In genomic region chr12:109580684-109581333, GRCh38 we compare ENCODE assay signal across 31 cellular contexts. TPM values are rescaled to one million over a fixed set of nuclear protein-coding genes. Genes with fewer than 3 reads are reported as not detected.
A peak's percentile ranks its signal among the peaks of the same experiment; 100 is the strongest.
DNase-seq lines count a peak whose midpoint lies in the region; ATAC-seq, FAIRE-seq and TF ChIP-seq lines count a peak whose summit lies in the region.
"Had no signal": no experiment of that assay in that cellular context is flagged by ENCODE, and none has a peak within 500 bp of the region (broad histone marks: within the 10 kb centered on the region; RNA-seq: fewer than 3 reads in every experiment).

No MANE protein-coding gene starts in this region.

- POLR2A ChIA-PET in activated CD4-positive, alpha-beta T cell treated with anti-CD3 and anti-CD28 coated beads for 36 hours (lab: Charles Lee), result no interaction called here

- TF ChIP-seq CTCF in bronchial epithelial cell (IDR thresholded peaks at IDR 0.05; ENCODE audit: insufficient read depth, low read length, severe bottlenecking) (no peak), neural crest cell (conservative IDR thresholded peaks at IDR 0.05) (no peak), progenitor cell of endocrine pancreas (IDR thresholded peaks at IDR 0.05; ENCODE audit: unreplicated experiment) (no peak)

- peaks cover 9% of the 10 kb centered on the region for H3K4me1 Mint-ChIP-seq in neural crest cell
- H3K4me1 Mint-ChIP-seq in activated CD4-positive, alpha-beta T cell treated with anti-CD3 and anti-CD28 coated beads for 36 hours, result no peaks in the 10 kb centered on the region
- H3K4me1 Mint-ChIP-seq in stimulated activated memory B cell treated with anti-CD40 and anti-IgM and Interleukin-4, amounts not matched to agents 10 μg/mL and 1 μg/mL and 100 μg/mL, for 72 hours, result no peaks in the 10 kb centered on the region
- H3K4me1 Mint-ChIP-seq in progenitor cell of endocrine pancreas (ENCODE audit: low read depth), result no peaks in the 10 kb centered on the region

- no peak overlapping the region for H3K4me3 ChIP-seq in bronchial epithelial cell (ENCODE audit: low read depth, low read length)
- H3K4me3 ChIP-seq: BLaER1, gastroesophageal sphincter, GM12878, MG63, sigmoid colon, transverse colon had no signal

- H3K27ac Mint-ChIP-seq in neural crest cell (ENCODE audit: unreplicated experiment) (peak overlapping the region; percentile 57), progenitor cell of endocrine pancreas (no peak overlapping the region)
- no peak overlapping the region for H3K27ac Mint-ChIP-seq in activated CD4-positive, alpha-beta T cell treated with anti-CD3 and anti-CD28 coated beads for 36 hours
- H3K27ac Mint-ChIP-seq in stimulated activated memory B cell treated with anti-CD40 and anti-IgM and Interleukin-4, amounts not matched to agents 10 μg/mL and 1 μg/mL and 100 μg/mL, for 72 hours, result no peak overlapping the region
- H3K27ac Mint-ChIP-seq: activated CD4-positive, alpha-beta memory T cell treated with anti-CD3 and anti-CD28 coated beads for 36 hours; activated T-cell treated with anti-CD3 and anti-CD28 coated beads, Interleukin-2, amount 50 U/mL, for 72 hours; T-helper 1 cell treated with Interleukin-12 subunit alpha and Interleukin-12 subunit beta and Interleukin-4 antibody, amounts not matched to agents 30 μg/mL and 1 μg/mL, for 36 hours had no signal

- FAIRE-seq in bronchial epithelial cell (lab: Jason Lieb, UNC), result no peak
- FAIRE-seq: GM12878, H54 had no signal

- no peaks in the 10 kb centered on the region for H3K9me3 Mint-ChIP-seq in neural crest cell
- H3K9me3 Mint-ChIP-seq in activated CD4-positive, alpha-beta T cell treated with anti-CD3 and anti-CD28 coated beads for 36 hours (ENCODE audit: low read depth), result no peaks in the 10 kb centered on the region
- H3K9me3 Mint-ChIP-seq in stimulated activated memory B cell treated with anti-CD40 and anti-IgM and Interleukin-4, amounts not matched to agents 10 μg/mL and 1 μg/mL and 100 μg/mL, for 72 hours, result no peaks in the 10 kb centered on the region
- H3K9me3 Mint-ChIP-seq in progenitor cell of endocrine pancreas (ENCODE audit: low read depth), result no peaks in the 10 kb centered on the region
- H3K9me3 Mint-ChIP-seq: activated CD4-positive, alpha-beta memory T cell treated with anti-CD3 and anti-CD28 coated beads for 36 hours; activated T-cell treated with anti-CD3 and anti-CD28 coated beads, Interleukin-2, amount 50 U/mL, for 72 hours; T-helper 1 cell treated with Interleukin-12 subunit alpha and Interleukin-12 subunit beta and Interleukin-4 antibody, amounts not matched to agents 30 μg/mL and 1 μg/mL, for 36 hours had no signal

- DNase-seq in NCI-H2029 treated with DMSO at 0.1 percent for 48 hours (lab: John Stamatoyannopoulos, UW), result peak; percentile 32
- peak; percentile 65 to 91 for DNase-seq in NCI-H524 (lab: John Stamatoyannopoulos, UW)
- DNase-seq in bronchial epithelial cell (ENCODE audit: low read depth), result peak; percentile 18
- DNase-seq in neural crest cell (ENCODE audit: low read depth, low spot score), result no peak
- DNase-seq in activated CD4-positive, alpha-beta T cell treated with anti-CD3 and anti-CD28 coated beads for 36 hours, result no peak
- DNase-seq in progenitor cell of endocrine pancreas (ENCODE audit: low spot score, unreplicated experiment), result no peak
- DNase-seq: activated CD4-positive, alpha-beta memory T cell treated with anti-CD3 and anti-CD28 coated beads for 36 hours; activated CD4-positive, CD25-positive, alpha-beta regulatory T cell treated with anti-CD3 and anti-CD28 coated beads, Interleukin-2, amount 50 U/mL, for 72 hours; activated naive CD4-positive, alpha-beta T cell; activated T-cell treated with anti-CD3 and anti-CD28 coated beads, Interleukin-2, amount 50 U/mL, for 72 hours; cerebellar nuclear complex; DMS153; KG1; left cardiac atrium; MG63; NCI-H1105 treated with DMSO at 0.1 percent for 48 hours; NCI-H2081; NK-92 treated with Interleukin-12 subunit alpha and Interleukin-12 subunit beta, amount 100 ng/mL, for 24 hours; sigmoid colon; SK-N-SH; stimulated activated CD4-positive, alpha-beta T cell treated with anti-CD3 and anti-CD28 coated beads, Interleukin-12 subunit alpha, Interleukin-12 subunit beta, amount 100 ng/mL, for 4 hours; stimulated activated CD4-positive, alpha-beta T cell treated with anti-CD3 and anti-CD28 coated beads, Interleukin-4, amount 100 ng/mL, for 1 hour; transverse colon had no signal

- H3K27me3 Mint-ChIP-seq in neural crest cell (ENCODE audit: low read depth) (no peaks in the 10 kb centered on the region), progenitor cell of endocrine pancreas (no peaks in the 10 kb centered on the region)
- H3K27me3 Mint-ChIP-seq in activated CD4-positive, alpha-beta T cell treated with anti-CD3 and anti-CD28 coated beads for 36 hours, result no peaks in the 10 kb centered on the region
- no peaks in the 10 kb centered on the region for H3K27me3 Mint-ChIP-seq in stimulated activated memory B cell treated with anti-CD40 and anti-IgM and Interleukin-4, amounts not matched to agents 10 μg/mL and 1 μg/mL and 100 μg/mL, for 72 hours
- H3K27me3 Mint-ChIP-seq: activated CD4-positive, alpha-beta memory T cell treated with anti-CD3 and anti-CD28 coated beads for 36 hours had no signal

- ATAC-seq in activated CD4-positive, alpha-beta T cell treated with anti-CD3 and anti-CD28 coated beads for 36 hours, result no peak
- no peak for ATAC-seq in stimulated activated memory B cell treated with anti-CD40 and anti-IgM and Interleukin-4, amounts not matched to agents 10 μg/mL and 1 μg/mL and 100 μg/mL, for 72 hours
- ATAC-seq: activated T-cell treated with anti-CD3 and anti-CD28 coated beads, Interleukin-2, amount 50 U/mL, for 72 hours; gastroesophageal sphincter; GM12878; left cardiac atrium; Right ventricle myocardium inferior had no signal

- H3K27me3 ChIP-seq in bronchial epithelial cell (ENCODE audit: control insufficient read depth, insufficient read depth, low read length), result no peaks in the 10 kb centered on the region
- H3K27me3 ChIP-seq: BLaER1, gastroesophageal sphincter, MG63, neutrophil, sigmoid colon, transverse colon had no signal

- H3K36me3 Mint-ChIP-seq in neural crest cell (ENCODE audit: low read depth) (peaks cover 12% of the 10 kb centered on the region), progenitor cell of endocrine pancreas (ENCODE audit: insufficient read depth) (peaks cover 7% of the 10 kb centered on the region)
- peaks cover 28% of the 10 kb centered on the region for H3K36me3 Mint-ChIP-seq in activated CD4-positive, alpha-beta T cell treated with anti-CD3 and anti-CD28 coated beads for 36 hours (ENCODE audit: low read depth)
- peaks cover 71% of the 10 kb centered on the region for H3K36me3 Mint-ChIP-seq in stimulated activated memory B cell treated with anti-CD40 and anti-IgM and Interleukin-4, amounts not matched to agents 10 μg/mL and 1 μg/mL and 100 μg/mL, for 72 hours

- CTCF ChIA-PET in activated CD4-positive, alpha-beta T cell treated with anti-CD3 and anti-CD28 coated beads for 36 hours (lab: Charles Lee), result no interaction called here

- intact Hi-C loops in activated CD4-positive, alpha-beta T cell treated with anti-CD3 and anti-CD28 coated beads for 36 hours (cut with DNase I, micrococcal nuclease), result no loop called here

- H3K36me3 ChIP-seq in bronchial epithelial cell (ENCODE audit: control insufficient read depth, insufficient read depth, low read length), result peaks cover 13% of the 10 kb centered on the region

- peak overlapping the region; percentile 41 for H3K4me3 Mint-ChIP-seq in neural crest cell
- no peak overlapping the region for H3K4me3 Mint-ChIP-seq in activated CD4-positive, alpha-beta T cell treated with anti-CD3 and anti-CD28 coated beads for 36 hours
- no peak overlapping the region for H3K4me3 Mint-ChIP-seq in stimulated activated memory B cell treated with anti-CD40 and anti-IgM and Interleukin-4, amounts not matched to agents 10 μg/mL and 1 μg/mL and 100 μg/mL, for 72 hours
- no peak overlapping the region for H3K4me3 Mint-ChIP-seq in progenitor cell of endocrine pancreas (ENCODE audit: low read depth)
- H3K4me3 Mint-ChIP-seq: activated CD4-positive, alpha-beta memory T cell treated with anti-CD3 and anti-CD28 coated beads for 36 hours; activated T-cell treated with anti-CD3 and anti-CD28 coated beads, Interleukin-2, amount 50 U/mL, for 72 hours; T-helper 1 cell treated with Interleukin-12 subunit alpha and Interleukin-12 subunit beta and Interleukin-4 antibody, amounts not matched to agents 30 μg/mL and 1 μg/mL, for 36 hours had no signal

RNA-seq across cellular contexts. Expression of gene MVK, which starts 7.2 kb away (rescaled TPM):
- 14.3 and 16.1 TPM in 2 replicates for total RNA-seq in bronchial epithelial cell
- total RNA-seq in neural crest cell, result 59.3 and 63.9 TPM in 2 replicates
- 10 to 100 TPM; 17.8 to 18.7 TPM for total RNA-seq in activated CD4-positive, alpha-beta T cell treated with anti-CD3 and anti-CD28 coated beads for 36 hours
- total RNA-seq in progenitor cell of endocrine pancreas, result 28.1 and 33.3 TPM in 2 replicates

RNA-seq across cellular contexts. Expression of gene MMAB, which starts 7.5 kb away (rescaled TPM):
- 33.5 and 36.9 TPM in 2 replicates for total RNA-seq in bronchial epithelial cell
- 84.9 and 95.6 TPM in 2 replicates for total RNA-seq in neural crest cell
- 10 to 100 TPM; 37.7 to 44.3 TPM for total RNA-seq in activated CD4-positive, alpha-beta T cell treated with anti-CD3 and anti-CD28 coated beads for 36 hours
- total RNA-seq in progenitor cell of endocrine pancreas, result 35.3 and 39.3 TPM in 2 replicates

Comparison
In these comparisons a context has a peak if more than half of its experiments do, and no peak if none do; other contexts are left out.
1. DNase-seq: peak in NCI-H2029 treated with DMSO at 0.1 percent for 48 hours (single experiment), NCI-H524 (2 of 2) and bronchial epithelial cell (single experiment); none in neural crest cell (single experiment), activated CD4-positive, alpha-beta T cell treated with anti-CD3 and anti-CD28 coated beads for 36 hours (single experiment) and progenitor cell of endocrine pancreas (single experiment).